ENCODE assay signal across 1 cellular context in the genomic region with DNA sequence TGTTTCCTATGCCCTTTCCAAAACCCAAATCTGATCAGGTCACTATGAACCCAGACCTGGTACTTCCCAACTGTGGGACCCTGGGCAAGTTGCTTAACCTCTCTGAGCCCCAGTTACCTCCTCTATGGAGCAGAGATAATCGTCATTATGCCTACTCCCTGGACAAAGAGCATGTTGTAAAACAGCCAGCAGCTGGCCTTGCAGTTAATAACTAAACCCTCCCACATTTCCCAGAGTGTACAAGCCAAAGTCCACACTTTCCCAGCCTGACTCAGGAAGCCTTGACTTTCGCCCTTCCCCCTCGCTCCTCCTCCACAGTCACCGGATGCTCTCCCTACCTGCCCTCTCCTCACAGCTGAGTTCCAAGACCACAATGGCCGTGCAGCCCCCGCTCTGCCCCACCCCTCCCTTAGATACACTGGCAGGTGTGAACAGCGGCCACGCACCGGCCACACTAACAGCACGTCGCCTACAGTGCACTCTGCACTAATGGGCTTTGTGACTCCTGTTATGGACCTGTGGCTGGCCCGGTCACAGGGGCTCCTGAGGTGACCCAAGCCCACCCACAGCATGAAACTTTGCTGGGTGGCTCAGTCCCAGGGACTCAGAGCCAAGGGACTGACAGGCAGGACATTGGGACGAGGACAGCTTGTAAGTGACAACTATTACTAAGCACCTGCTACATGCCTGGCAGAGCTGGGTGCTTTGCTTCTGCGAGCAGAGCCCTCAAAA.
TF ChIP-seq lines count a peak whose summit lies in the region.

No MANE protein-coding gene starts in this region.

TF ChIP-seq in HepG2, 621 proteins besides CTCF, POLR2A, EP300 and RAD21 (continued from another document and continues in another):
- TF ChIP-seq, protein P1, sequence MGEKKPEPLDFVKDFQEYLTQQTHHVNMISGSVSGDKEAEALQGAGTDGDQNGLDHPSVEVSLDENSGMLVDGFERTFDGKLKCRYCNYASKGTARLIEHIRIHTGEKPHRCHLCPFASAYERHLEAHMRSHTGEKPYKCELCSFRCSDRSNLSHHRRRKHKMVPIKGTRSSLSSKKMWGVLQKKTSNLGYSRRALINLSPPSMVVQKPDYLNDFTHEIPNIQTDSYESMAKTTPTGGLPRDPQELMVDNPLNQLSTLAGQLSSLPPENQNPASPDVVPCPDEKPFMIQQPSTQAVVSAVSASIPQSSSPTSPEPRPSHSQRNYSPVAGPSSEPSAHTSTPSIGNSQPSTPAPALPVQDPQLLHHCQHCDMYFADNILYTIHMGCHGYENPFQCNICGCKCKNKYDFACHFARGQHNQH (CRISPR knock-in tag; IDR thresholded peaks at IDR 0.05) = peak; percentile 96
- no peak; the same call in 1 of the 2 replicates for TF ChIP-seq ZFP82 (CRISPR knock-in tag; IDR thresholded peaks at IDR 0.05; ENCODE audit: borderline replicate concordance)
- TF ChIP-seq ZKSCAN8 (CRISPR knock-in tag; IDR thresholded peaks at IDR 0.05; ENCODE audit: borderline replicate concordance) = peak; percentile 75; the same call in 1 of the 2 replicates
- TF ChIP-seq, protein P2, sequence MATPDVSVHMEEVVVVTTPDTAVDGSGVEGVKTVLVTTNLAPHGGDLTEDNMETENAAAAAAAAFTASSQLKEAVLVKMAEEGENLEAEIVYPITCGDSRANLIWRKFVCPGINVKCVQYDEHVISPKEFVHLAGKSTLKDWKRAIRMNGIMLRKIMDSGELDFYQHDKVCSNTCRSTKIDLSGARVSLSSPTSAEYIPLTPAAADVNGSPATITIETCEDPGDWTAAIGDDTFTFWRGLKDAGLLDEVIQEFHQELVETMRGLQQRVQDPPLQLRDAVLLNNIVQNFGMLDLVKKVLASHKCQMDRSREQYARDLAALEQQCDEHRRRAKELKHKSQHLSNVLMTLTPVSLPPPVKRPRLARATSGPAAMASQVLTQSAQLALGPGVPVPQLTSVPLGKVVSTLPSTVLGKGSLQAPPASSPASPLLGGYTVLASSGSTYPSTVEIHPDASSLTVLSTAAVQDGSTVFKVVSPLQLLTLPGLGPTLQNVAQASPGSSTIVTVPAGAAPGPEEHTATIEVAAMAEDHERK (CRISPR knock-in tag; IDR thresholded peaks at IDR 0.05; ENCODE audit: low read depth) = peak; percentile 34; the same call in 1 of the 2 replicates
- peak; percentile 74; the same call in 1 of the 2 replicates for TF ChIP-seq SSRP1 (CRISPR knock-in tag; IDR thresholded peaks at IDR 0.05)
- TF ChIP-seq ESRRA (CRISPR knock-in tag; IDR thresholded peaks at IDR 0.05; ENCODE audit: low read depth) = peak; percentile 96
- TF ChIP-seq NR2C2 (CRISPR knock-in tag; IDR thresholded peaks at IDR 0.05; ENCODE audit: borderline replicate concordance) = peak; percentile 84
- TF ChIP-seq DNMT1 (CRISPR knock-in tag; IDR thresholded peaks at IDR 0.05) = no peak
- TF ChIP-seq, protein P3, sequence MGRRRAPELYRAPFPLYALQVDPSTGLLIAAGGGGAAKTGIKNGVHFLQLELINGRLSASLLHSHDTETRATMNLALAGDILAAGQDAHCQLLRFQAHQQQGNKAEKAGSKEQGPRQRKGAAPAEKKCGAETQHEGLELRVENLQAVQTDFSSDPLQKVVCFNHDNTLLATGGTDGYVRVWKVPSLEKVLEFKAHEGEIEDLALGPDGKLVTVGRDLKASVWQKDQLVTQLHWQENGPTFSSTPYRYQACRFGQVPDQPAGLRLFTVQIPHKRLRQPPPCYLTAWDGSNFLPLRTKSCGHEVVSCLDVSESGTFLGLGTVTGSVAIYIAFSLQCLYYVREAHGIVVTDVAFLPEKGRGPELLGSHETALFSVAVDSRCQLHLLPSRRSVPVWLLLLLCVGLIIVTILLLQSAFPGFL (CRISPR knock-in tag; IDR thresholded peaks at IDR 0.05) = no peak
- TF ChIP-seq, protein P4, sequence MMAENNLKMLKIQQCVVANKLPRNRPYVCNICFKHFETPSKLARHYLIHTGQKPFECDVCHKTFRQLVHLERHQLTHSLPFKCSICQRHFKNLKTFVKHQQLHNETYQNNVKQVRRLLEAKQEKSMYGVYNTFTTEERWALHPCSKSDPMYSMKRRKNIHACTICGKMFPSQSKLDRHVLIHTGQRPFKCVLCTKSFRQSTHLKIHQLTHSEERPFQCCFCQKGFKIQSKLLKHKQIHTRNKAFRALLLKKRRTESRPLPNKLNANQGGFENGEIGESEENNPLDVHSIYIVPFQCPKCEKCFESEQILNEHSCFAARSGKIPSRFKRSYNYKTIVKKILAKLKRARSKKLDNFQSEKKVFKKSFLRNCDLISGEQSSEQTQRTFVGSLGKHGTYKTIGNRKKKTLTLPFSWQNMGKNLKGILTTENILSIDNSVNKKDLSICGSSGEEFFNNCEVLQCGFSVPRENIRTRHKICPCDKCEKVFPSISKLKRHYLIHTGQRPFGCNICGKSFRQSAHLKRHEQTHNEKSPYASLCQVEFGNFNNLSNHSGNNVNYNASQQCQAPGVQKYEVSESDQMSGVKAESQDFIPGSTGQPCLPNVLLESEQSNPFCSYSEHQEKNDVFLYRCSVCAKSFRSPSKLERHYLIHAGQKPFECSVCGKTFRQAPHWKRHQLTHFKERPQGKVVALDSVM (CRISPR knock-in tag; IDR thresholded peaks at IDR 0.05) = no peak; the same call in 1 of the 2 replicates
- TF ChIP-seq, protein P5, sequence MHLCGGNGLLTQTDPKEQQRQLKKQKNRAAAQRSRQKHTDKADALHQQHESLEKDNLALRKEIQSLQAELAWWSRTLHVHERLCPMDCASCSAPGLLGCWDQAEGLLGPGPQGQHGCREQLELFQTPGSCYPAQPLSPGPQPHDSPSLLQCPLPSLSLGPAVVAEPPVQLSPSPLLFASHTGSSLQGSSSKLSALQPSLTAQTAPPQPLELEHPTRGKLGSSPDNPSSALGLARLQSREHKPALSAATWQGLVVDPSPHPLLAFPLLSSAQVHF (CRISPR knock-in tag; IDR thresholded peaks at IDR 0.05) = peak; percentile 79; the same call in 1 of the 2 replicates
- TF ChIP-seq CENPX (CRISPR knock-in tag; IDR thresholded peaks at IDR 0.05) = no peak
- TF ChIP-seq, protein P6, sequence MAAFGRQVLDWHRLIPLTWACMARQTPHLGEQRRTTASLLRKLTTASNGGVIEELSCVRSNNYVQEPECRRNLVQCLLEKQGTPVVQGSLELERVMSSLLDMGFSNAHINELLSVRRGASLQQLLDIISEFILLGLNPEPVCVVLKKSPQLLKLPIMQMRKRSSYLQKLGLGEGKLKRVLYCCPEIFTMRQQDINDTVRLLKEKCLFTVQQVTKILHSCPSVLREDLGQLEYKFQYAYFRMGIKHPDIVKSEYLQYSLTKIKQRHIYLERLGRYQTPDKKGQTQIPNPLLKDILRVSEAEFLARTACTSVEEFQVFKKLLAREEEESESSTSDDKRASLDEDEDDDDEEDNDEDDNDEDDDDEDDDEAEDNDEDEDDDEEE (CRISPR knock-in tag; IDR thresholded peaks at IDR 0.05) = peak; percentile 81; the same call in 1 of the 2 replicates
- TF ChIP-seq, protein P7, sequence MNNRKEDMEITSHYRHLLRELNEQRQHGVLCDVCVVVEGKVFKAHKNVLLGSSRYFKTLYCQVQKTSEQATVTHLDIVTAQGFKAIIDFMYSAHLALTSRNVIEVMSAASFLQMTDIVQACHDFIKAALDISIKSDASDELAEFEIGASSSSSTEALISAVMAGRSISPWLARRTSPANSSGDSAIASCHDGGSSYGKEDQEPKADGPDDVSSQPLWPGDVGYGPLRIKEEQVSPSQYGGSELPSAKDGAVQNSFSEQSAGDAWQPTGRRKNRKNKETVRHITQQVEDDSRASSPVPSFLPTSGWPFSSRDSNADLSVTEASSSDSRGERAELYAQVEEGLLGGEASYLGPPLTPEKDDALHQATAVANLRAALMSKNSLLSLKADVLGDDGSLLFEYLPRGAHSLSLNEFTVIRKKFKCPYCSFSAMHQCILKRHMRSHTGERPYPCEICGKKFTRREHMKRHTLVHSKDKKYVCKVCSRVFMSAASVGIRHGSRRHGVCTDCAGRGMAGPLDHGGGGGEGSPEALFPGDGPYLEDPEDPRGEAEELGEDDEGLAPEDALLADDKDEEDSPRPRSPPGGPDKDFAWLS (CRISPR knock-in tag; IDR thresholded peaks at IDR 0.05; ENCODE audit: borderline replicate concordance) = 0 out of 2 replicates have a peak, but pooled peaks have one; percentile 65
- TF ChIP-seq, protein P8, sequence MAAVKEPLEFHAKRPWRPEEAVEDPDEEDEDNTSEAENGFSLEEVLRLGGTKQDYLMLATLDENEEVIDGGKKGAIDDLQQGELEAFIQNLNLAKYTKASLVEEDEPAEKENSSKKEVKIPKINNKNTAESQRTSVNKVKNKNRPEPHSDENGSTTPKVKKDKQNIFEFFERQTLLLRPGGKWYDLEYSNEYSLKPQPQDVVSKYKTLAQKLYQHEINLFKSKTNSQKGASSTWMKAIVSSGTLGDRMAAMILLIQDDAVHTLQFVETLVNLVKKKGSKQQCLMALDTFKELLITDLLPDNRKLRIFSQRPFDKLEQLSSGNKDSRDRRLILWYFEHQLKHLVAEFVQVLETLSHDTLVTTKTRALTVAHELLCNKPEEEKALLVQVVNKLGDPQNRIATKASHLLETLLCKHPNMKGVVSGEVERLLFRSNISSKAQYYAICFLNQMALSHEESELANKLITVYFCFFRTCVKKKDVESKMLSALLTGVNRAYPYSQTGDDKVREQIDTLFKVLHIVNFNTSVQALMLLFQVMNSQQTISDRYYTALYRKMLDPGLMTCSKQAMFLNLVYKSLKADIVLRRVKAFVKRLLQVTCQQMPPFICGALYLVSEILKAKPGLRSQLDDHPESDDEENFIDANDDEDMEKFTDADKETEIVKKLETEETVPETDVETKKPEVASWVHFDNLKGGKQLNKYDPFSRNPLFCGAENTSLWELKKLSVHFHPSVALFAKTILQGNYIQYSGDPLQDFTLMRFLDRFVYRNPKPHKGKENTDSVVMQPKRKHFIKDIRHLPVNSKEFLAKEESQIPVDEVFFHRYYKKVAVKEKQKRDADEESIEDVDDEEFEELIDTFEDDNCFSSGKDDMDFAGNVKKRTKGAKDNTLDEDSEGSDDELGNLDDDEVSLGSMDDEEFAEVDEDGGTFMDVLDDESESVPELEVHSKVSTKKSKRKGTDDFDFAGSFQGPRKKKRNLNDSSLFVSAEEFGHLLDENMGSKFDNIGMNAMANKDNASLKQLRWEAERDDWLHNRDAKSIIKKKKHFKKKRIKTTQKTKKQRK (IDR thresholded peaks at IDR 0.05; ENCODE audit: low read length) = no peak
- no peak for TF ChIP-seq ZNF3 (CRISPR knock-in tag; IDR thresholded peaks at IDR 0.05)
- TF ChIP-seq, protein P9, sequence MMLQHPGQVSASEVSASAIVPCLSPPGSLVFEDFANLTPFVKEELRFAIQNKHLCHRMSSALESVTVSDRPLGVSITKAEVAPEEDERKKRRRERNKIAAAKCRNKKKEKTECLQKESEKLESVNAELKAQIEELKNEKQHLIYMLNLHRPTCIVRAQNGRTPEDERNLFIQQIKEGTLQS (CRISPR knock-in tag; IDR thresholded peaks at IDR 0.05) = peak; percentile 47; the same call in 1 of the 2 replicates
- no peak for TF ChIP-seq MBNL3 (CRISPR knock-in tag; conservative IDR thresholded peaks at IDR 0.05)
- no peak; the same call in 1 of the 2 replicates for TF ChIP-seq ZNF329 (CRISPR knock-in tag; IDR thresholded peaks at IDR 0.05; ENCODE audit: low read depth)
- TF ChIP-seq, protein P10, sequence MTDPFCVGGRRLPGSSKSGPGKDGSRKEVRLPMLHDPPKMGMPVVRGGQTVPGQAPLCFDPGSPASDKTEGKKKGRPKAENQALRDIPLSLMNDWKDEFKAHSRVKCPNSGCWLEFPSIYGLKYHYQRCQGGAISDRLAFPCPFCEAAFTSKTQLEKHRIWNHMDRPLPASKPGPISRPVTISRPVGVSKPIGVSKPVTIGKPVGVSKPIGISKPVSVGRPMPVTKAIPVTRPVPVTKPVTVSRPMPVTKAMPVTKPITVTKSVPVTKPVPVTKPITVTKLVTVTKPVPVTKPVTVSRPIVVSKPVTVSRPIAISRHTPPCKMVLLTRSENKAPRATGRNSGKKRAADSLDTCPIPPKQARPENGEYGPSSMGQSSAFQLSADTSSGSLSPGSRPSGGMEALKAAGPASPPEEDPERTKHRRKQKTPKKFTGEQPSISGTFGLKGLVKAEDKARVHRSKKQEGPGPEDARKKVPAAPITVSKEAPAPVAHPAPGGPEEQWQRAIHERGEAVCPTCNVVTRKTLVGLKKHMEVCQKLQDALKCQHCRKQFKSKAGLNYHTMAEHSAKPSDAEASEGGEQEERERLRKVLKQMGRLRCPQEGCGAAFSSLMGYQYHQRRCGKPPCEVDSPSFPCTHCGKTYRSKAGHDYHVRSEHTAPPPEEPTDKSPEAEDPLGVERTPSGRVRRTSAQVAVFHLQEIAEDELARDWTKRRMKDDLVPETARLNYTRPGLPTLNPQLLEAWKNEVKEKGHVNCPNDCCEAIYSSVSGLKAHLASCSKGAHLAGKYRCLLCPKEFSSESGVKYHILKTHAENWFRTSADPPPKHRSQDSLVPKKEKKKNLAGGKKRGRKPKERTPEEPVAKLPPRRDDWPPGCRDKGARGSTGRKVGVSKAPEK (CRISPR knock-in tag; IDR thresholded peaks at IDR 0.05; ENCODE audit: borderline replicate concordance) = no peak
- TF ChIP-seq GTF2F1 (IDR thresholded peaks at IDR 0.05; ENCODE audit: low read length) = no peak
- TF ChIP-seq, protein P11, sequence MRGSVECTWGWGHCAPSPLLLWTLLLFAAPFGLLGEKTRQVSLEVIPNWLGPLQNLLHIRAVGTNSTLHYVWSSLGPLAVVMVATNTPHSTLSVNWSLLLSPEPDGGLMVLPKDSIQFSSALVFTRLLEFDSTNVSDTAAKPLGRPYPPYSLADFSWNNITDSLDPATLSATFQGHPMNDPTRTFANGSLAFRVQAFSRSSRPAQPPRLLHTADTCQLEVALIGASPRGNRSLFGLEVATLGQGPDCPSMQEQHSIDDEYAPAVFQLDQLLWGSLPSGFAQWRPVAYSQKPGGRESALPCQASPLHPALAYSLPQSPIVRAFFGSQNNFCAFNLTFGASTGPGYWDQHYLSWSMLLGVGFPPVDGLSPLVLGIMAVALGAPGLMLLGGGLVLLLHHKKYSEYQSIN (CRISPR knock-in tag; IDR thresholded peaks at IDR 0.05; ENCODE audit: borderline replicate concordance) = no peak
- TF ChIP-seq STAG1 (CRISPR knock-in tag; IDR thresholded peaks at IDR 0.05) = peak; percentile 35
- TF ChIP-seq ZNF263 (CRISPR knock-in tag; IDR thresholded peaks at IDR 0.05) = peak; percentile 77
- TF ChIP-seq, protein P12, sequence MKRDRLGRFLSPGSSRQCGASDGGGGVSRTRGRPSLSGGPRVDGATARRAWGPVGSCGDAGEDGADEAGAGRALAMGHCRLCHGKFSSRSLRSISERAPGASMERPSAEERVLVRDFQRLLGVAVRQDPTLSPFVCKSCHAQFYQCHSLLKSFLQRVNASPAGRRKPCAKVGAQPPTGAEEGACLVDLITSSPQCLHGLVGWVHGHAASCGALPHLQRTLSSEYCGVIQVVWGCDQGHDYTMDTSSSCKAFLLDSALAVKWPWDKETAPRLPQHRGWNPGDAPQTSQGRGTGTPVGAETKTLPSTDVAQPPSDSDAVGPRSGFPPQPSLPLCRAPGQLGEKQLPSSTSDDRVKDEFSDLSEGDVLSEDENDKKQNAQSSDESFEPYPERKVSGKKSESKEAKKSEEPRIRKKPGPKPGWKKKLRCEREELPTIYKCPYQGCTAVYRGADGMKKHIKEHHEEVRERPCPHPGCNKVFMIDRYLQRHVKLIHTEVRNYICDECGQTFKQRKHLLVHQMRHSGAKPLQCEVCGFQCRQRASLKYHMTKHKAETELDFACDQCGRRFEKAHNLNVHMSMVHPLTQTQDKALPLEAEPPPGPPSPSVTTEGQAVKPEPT (CRISPR knock-in tag; IDR thresholded peaks at IDR 0.05; ENCODE audit: low read depth) = peak; percentile 72; the same call in 1 of the 2 replicates
- TF ChIP-seq, protein P13, sequence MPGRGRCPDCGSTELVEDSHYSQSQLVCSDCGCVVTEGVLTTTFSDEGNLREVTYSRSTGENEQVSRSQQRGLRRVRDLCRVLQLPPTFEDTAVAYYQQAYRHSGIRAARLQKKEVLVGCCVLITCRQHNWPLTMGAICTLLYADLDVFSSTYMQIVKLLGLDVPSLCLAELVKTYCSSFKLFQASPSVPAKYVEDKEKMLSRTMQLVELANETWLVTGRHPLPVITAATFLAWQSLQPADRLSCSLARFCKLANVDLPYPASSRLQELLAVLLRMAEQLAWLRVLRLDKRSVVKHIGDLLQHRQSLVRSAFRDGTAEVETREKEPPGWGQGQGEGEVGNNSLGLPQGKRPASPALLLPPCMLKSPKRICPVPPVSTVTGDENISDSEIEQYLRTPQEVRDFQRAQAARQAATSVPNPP (CRISPR knock-in tag; IDR thresholded peaks at IDR 0.05) = no peak; the same call in 1 of the 2 replicates
